In genomic region chr4:149684516-149684915, GRCh38 we compare ENCODE assay signal across 20 cellular contexts.
A peak's percentile ranks its signal among the peaks of the same experiment; 100 is the strongest.
DNase-seq lines count a peak whose midpoint lies in the region; ATAC-seq, FAIRE-seq and TF ChIP-seq lines count a peak whose summit lies in the region.
"Had no signal": no experiment of that assay in that cellular context is flagged by ENCODE, and none has a peak within 500 bp of the region (broad histone marks: within the 10 kb centered on the region; RNA-seq: fewer than 3 reads in every experiment).

No MANE protein-coding gene starts in this region.

- no peaks in the 10 kb centered on the region for H3K9me3 Mint-ChIP-seq in GM23338
- peaks cover 4% of the 10 kb centered on the region for H3K9me3 Mint-ChIP-seq in astrocyte (ENCODE audit: unreplicated experiment)
- H3K9me3 Mint-ChIP-seq in mesothelial cell of epicardium, result peaks cover 11% of the 10 kb centered on the region
- H3K9me3 Mint-ChIP-seq: CD4-positive, alpha-beta T cell had no signal

- no peak overlapping the region for H3K27ac ChIP-seq in BLaER1
- no peak overlapping the region for H3K27ac ChIP-seq in GM23338 (ENCODE audit: low read depth)
- no peak overlapping the region for H3K27ac ChIP-seq in astrocyte (ENCODE audit: low read depth, low read length)
- no peak overlapping the region for H3K27ac ChIP-seq in Peyer's patch
- H3K27ac ChIP-seq: 22Rv1, A549, C4-2B had no signal

- no peaks in the 10 kb centered on the region; the same call in 2 of the 3 replicates for H3K36me3 Mint-ChIP-seq in GM23338 (ENCODE audit: low read depth)
- no peaks in the 10 kb centered on the region for H3K36me3 Mint-ChIP-seq in astrocyte (ENCODE audit: low read depth, unreplicated experiment)
- H3K36me3 Mint-ChIP-seq in mesothelial cell of epicardium, result peaks cover under 1% of the 10 kb centered on the region
- H3K36me3 Mint-ChIP-seq: CD8-positive, alpha-beta T cell had no signal

- H3K4me3 ChIP-seq in BLaER1 (no peak overlapping the region), GM23338 (no peak overlapping the region), astrocyte (ENCODE audit: insufficient read depth, low read depth, low read length) (no peak overlapping the region), Peyer's patch (no peak overlapping the region)
- H3K4me3 ChIP-seq: A549 had no signal

- H3K36me3 ChIP-seq in BLaER1 (no peaks in the 10 kb centered on the region), GM23338 (ENCODE audit: insufficient read depth) (no peaks in the 10 kb centered on the region), astrocyte (ENCODE audit: insufficient read depth, low read length) (no peaks in the 10 kb centered on the region), Peyer's patch (no peaks in the 10 kb centered on the region)

- H3K27me3 ChIP-seq in BLaER1, result no peaks in the 10 kb centered on the region
- H3K27me3 ChIP-seq in GM23338 (ENCODE audit: insufficient read depth), result no peaks in the 10 kb centered on the region
- H3K27me3 ChIP-seq in astrocyte (ENCODE audit: insufficient read depth, low read length), result no peaks in the 10 kb centered on the region
- no peaks in the 10 kb centered on the region for H3K27me3 ChIP-seq in Peyer's patch

- H3K9ac ChIP-seq in BLaER1 (no peak overlapping the region), astrocyte (ENCODE audit: low read length) (no peak overlapping the region)

- H4K20me1 ChIP-seq in BLaER1, result no peaks in the 10 kb centered on the region
- H4K20me1 ChIP-seq in GM23338 (replicated peaks; ENCODE audit: insufficient read depth), result no peaks in the 10 kb centered on the region
- H4K20me1 ChIP-seq in astrocyte (ENCODE audit: insufficient read depth, low read length), result no peaks in the 10 kb centered on the region

- no peak for TF ChIP-seq CTCF in GM23338 (conservative IDR thresholded peaks at IDR 0.05; ENCODE audit: low read depth in 2 of 2)
- no peak for TF ChIP-seq CTCF in astrocyte (IDR thresholded peaks at IDR 0.05; ENCODE audit: insufficient read depth, low read depth, low read length)
- no peak for TF ChIP-seq CTCF in mesothelial cell of epicardium (IDR thresholded peaks at IDR 0.05; ENCODE audit: unreplicated experiment)
- no peak for TF ChIP-seq CTCF in Peyer's patch (IDR thresholded peaks at IDR 0.05)

- H3K27ac Mint-ChIP-seq in GM23338 (0 out of 2 replicates have a peak overlapping the region, but pooled peaks have one; percentile 36), astrocyte (ENCODE audit: unreplicated experiment) (no peak overlapping the region), mesothelial cell of epicardium (no peak overlapping the region)
- H3K27ac Mint-ChIP-seq: B cell; CD4-positive, alpha-beta T cell; CD8-positive, alpha-beta T cell had no signal

- TF ChIP-seq POLR2A in Peyer's patch (IDR thresholded peaks at IDR 0.05), result no peak

- DNase-seq in GM23338 (ENCODE audit: low spot score) (no peak), astrocyte (ENCODE audit: low read depth) (peak; percentile 61), mesothelial cell of epicardium (ENCODE audit: low spot score in 2 of 2, unreplicated experiment in 2 of 2) (no peak), Peyer's patch (no peak)
- DNase-seq: AML-193; Caco-2; Calu3; CD4-positive, alpha-beta T cell; CD8-positive, alpha-beta T cell; DMS79 treated with DMSO at 0.1 percent for 48 hours; GF-D8 had no signal

- H3K4me1 ChIP-seq in BLaER1 (peaks cover 17% of the 10 kb centered on the region), GM23338 (ENCODE audit: insufficient read depth) (no peaks in the 10 kb centered on the region), astrocyte (ENCODE audit: insufficient read depth, low read length) (no peaks in the 10 kb centered on the region), Peyer's patch (no peaks in the 10 kb centered on the region)
- H3K4me1 ChIP-seq: A549, Caco-2 had no signal

- peaks cover 5% of the 10 kb centered on the region; the same call in 1 of the 3 replicates for H3K4me1 Mint-ChIP-seq in GM23338
- no peaks in the 10 kb centered on the region for H3K4me1 Mint-ChIP-seq in astrocyte (ENCODE audit: low read depth, unreplicated experiment)
- no peaks in the 10 kb centered on the region for H3K4me1 Mint-ChIP-seq in mesothelial cell of epicardium
- H3K4me1 Mint-ChIP-seq: B cell had no signal

- H2AFZ ChIP-seq in GM23338 (no peak overlapping the region), astrocyte (ENCODE audit: low read depth, low read length) (no peak overlapping the region)

- no peaks in the 10 kb centered on the region for H3K79me2 ChIP-seq in GM23338 (replicated peaks; ENCODE audit: insufficient read depth)
- no peaks in the 10 kb centered on the region for H3K79me2 ChIP-seq in astrocyte (ENCODE audit: insufficient read depth, low read length)

- H3K27me3 Mint-ChIP-seq in GM23338 (ENCODE audit: insufficient read depth, low read depth, poor library complexity) (peaks cover 2% of the 10 kb centered on the region), astrocyte (ENCODE audit: low read depth, unreplicated experiment) (no peaks in the 10 kb centered on the region), mesothelial cell of epicardium (ENCODE audit: low read depth) (peaks cover 2% of the 10 kb centered on the region)
- H3K27me3 Mint-ChIP-seq: B cell; CD4-positive, alpha-beta T cell had no signal

- no peaks in the 10 kb centered on the region for H3K9me2 ChIP-seq in GM23338 (ENCODE audit: insufficient read depth)

- peak overlapping the region; percentile 66 for H3K4me2 ChIP-seq in BLaER1
- H3K4me2 ChIP-seq in GM23338, result no peak overlapping the region
- no peak overlapping the region for H3K4me2 ChIP-seq in astrocyte (ENCODE audit: low read length)
- H3K4me2 ChIP-seq: A549 had no signal

- H3K9me3 ChIP-seq in BLaER1 (no peaks in the 10 kb centered on the region; the same call in 1 of the 2 replicates), astrocyte (ENCODE audit: insufficient read depth, low read depth, low read length) (no peaks in the 10 kb centered on the region), Peyer's patch (no peaks in the 10 kb centered on the region)
- H3K9me3 ChIP-seq: A549, Caco-2 had no signal

- no peak for FAIRE-seq in astrocyte (lab: Jason Lieb, UNC)
- FAIRE-seq: A549, D721Med, G401.6, GM12891, GM19239 had no signal

- H3K4me3 Mint-ChIP-seq in GM23338, result no peak overlapping the region
- no peak overlapping the region for H3K4me3 Mint-ChIP-seq in astrocyte (ENCODE audit: unreplicated experiment)
- H3K4me3 Mint-ChIP-seq in mesothelial cell of epicardium, result no peak overlapping the region
- H3K4me3 Mint-ChIP-seq: B cell; CD4-positive, alpha-beta T cell; CD8-positive, alpha-beta T cell had no signal

- H3F3A ChIP-seq in GM23338 (replicated peaks; ENCODE audit: low read depth), result no peaks in the 10 kb centered on the region

- ATAC-seq in GM23338, result no peak
- ATAC-seq: A549; CD8-positive, alpha-beta T cell had no signal

TF ChIP-seq in GM23338, 12 proteins besides CTCF, POLR2A, EP300 and RAD21 (continues in another document):
- TF ChIP-seq REST (IDR thresholded peaks at IDR 0.05; ENCODE audit: unreplicated experiment) (no peak), NANOG (IDR thresholded peaks at IDR 0.05; ENCODE audit: borderline replicate concordance) (no peak), POLR2AphosphoS5 (IDR thresholded peaks at IDR 0.05; ENCODE audit: low read depth) (no peak)
